Comparison of ENCODE assay signal across 26 cellular contexts in genomic region chr10:110480387-110480786, GRCh38.
"Had no signal": no experiment of that assay in that cellular context is flagged by ENCODE, and none has a peak within 500 bp of the region (broad histone marks: within the 10 kb centered on the region; RNA-seq: fewer than 3 reads in every experiment).

No MANE protein-coding gene starts in this region.

- H3K36me3 Mint-ChIP-seq: activated naive CD4-positive, alpha-beta T cell treated with anti-CD3 and anti-CD28 coated beads, Interleukin-2, amount 50 U/mL, for 72 hours; naive thymus-derived CD8-positive, alpha-beta T cell had no signal

- H3K4me3 Mint-ChIP-seq: activated CD4-positive, alpha-beta memory T cell treated with anti-CD3 and anti-CD28 coated beads, Interleukin-2, amount 10 ng/mL, durations not matched to agents 7 days and 5 days; activated CD4-positive, alpha-beta T cell treated with anti-CD3 and anti-CD28 coated beads, Interleukin-2, amount 10 ng/mL, durations not matched to agents 7 days and 5 days; activated CD8-positive, alpha-beta memory T cell treated with anti-CD3 and anti-CD28 coated beads, Interleukin-2, amount 10 ng/mL, durations not matched to agents 7 days and 5 days; naive thymus-derived CD8-positive, alpha-beta T cell; neural crest cell; stimulated activated naive B cell treated with anti-CD40 and anti-IgM and Interleukin-4, amounts not matched to agents 10 μg/mL and 1 μg/mL and 100 μg/mL, for 72 hours; T-helper 17 cell had no signal

- DNase-seq: activated CD4-positive, alpha-beta memory T cell treated with anti-CD3 and anti-CD28 coated beads, Interleukin-2, amount 10 ng/mL, durations not matched to agents 7 days and 5 days; activated CD4-positive, alpha-beta T cell treated with anti-CD3 and anti-CD28 coated beads for 1 hour; activated CD4-positive, alpha-beta T cell treated with anti-CD3 and anti-CD28 coated beads, Interleukin-2, amount 10 ng/mL, durations not matched to agents 7 days and 5 days; activated CD8-positive, alpha-beta memory T cell treated with anti-CD3 and anti-CD28 coated beads, Interleukin-2, amount 10 ng/mL, durations not matched to agents 7 days and 5 days; activated naive CD4-positive, alpha-beta T cell; activated T-cell treated with anti-CD3 and anti-CD28 coated beads, Interleukin-2, amount 50 U/mL, for 48 hours; central memory CD4-positive, alpha-beta T cell; esophagus squamous epithelium; foreskin melanocyte; left lung; lower lobe of right lung; mesenchymal stem cell; naive thymus-derived CD8-positive, alpha-beta T cell; right cardiac atrium; stimulated activated CD4-positive, alpha-beta T cell treated with anti-CD3 and anti-CD28 coated beads, Interleukin-15, amount 100 ng/mL, for 24 hours; stimulated activated CD4-positive, alpha-beta T cell treated with anti-CD3 and anti-CD28 coated beads, Interleukin-2, amount 100 ng/mL, for 24 hours; stimulated activated naive B cell treated with anti-CD40 and anti-IgM and Interleukin-4, amounts not matched to agents 10 μg/mL and 1 μg/mL and 100 μg/mL, for 72 hours; stomach; T-helper 17 cell; T1000; thyroid gland; upper lobe of right lung had no signal

- H3K27me3 ChIP-seq: breast epithelium, esophagus squamous epithelium, left lung, thyroid gland, upper lobe of right lung had no signal

- H3K9me3 Mint-ChIP-seq: activated CD4-positive, alpha-beta memory T cell treated with anti-CD3 and anti-CD28 coated beads, Interleukin-2, amount 10 ng/mL, durations not matched to agents 7 days and 5 days; activated CD4-positive, alpha-beta T cell treated with anti-CD3 and anti-CD28 coated beads, Interleukin-2, amount 10 ng/mL, durations not matched to agents 7 days and 5 days; activated naive CD4-positive, alpha-beta T cell treated with anti-CD3 and anti-CD28 coated beads, Interleukin-2, amount 50 U/mL, for 72 hours; naive thymus-derived CD8-positive, alpha-beta T cell; neural crest cell had no signal

- H3K36me3 ChIP-seq: breast epithelium, esophagus squamous epithelium, left lung, lower lobe of right lung, stomach, thyroid gland, upper lobe of right lung had no signal

- H3K9me3 ChIP-seq: breast epithelium, esophagus squamous epithelium, left lung, lower lobe of right lung, stomach, thyroid gland, upper lobe of right lung had no signal

- H3K4me1 Mint-ChIP-seq: activated CD4-positive, alpha-beta T cell treated with anti-CD3 and anti-CD28 coated beads, Interleukin-2, amount 10 ng/mL, durations not matched to agents 7 days and 5 days had no signal

- H3K27ac ChIP-seq: breast epithelium, epithelial cell of prostate, esophagus squamous epithelium, left lung, lower lobe of right lung, stomach, thyroid gland, upper lobe of right lung had no signal

- H3K27me3 Mint-ChIP-seq: T-helper 17 cell had no signal

- H3K4me1 ChIP-seq: breast epithelium, left lung, lower lobe of right lung, stomach, thyroid gland, upper lobe of right lung had no signal

- ATAC-seq: activated CD8-positive, alpha-beta memory T cell treated with anti-CD3 and anti-CD28 coated beads, Interleukin-2, amount 10 ng/mL, durations not matched to agents 7 days and 5 days; activated naive CD4-positive, alpha-beta T cell treated with anti-CD3 and anti-CD28 coated beads, Interleukin-2, amount 50 U/mL, for 72 hours; left lung; lower lobe of right lung; naive thymus-derived CD8-positive, alpha-beta T cell; right cardiac atrium; stimulated activated naive B cell treated with anti-CD40 and anti-IgM and Interleukin-4, amounts not matched to agents 10 μg/mL and 1 μg/mL and 100 μg/mL, for 72 hours; T-helper 17 cell; upper lobe of right lung had no signal

- H3K4me3 ChIP-seq: breast epithelium, esophagus squamous epithelium, left lung, lower lobe of right lung, stomach, thyroid gland, upper lobe of right lung had no signal

- H3K27ac Mint-ChIP-seq: activated CD4-positive, alpha-beta memory T cell treated with anti-CD3 and anti-CD28 coated beads, Interleukin-2, amount 10 ng/mL, durations not matched to agents 7 days and 5 days; activated CD4-positive, alpha-beta T cell treated with anti-CD3 and anti-CD28 coated beads, Interleukin-2, amount 10 ng/mL, durations not matched to agents 7 days and 5 days; activated CD8-positive, alpha-beta memory T cell treated with anti-CD3 and anti-CD28 coated beads, Interleukin-2, amount 10 ng/mL, durations not matched to agents 7 days and 5 days; activated naive CD4-positive, alpha-beta T cell treated with anti-CD3 and anti-CD28 coated beads, Interleukin-2, amount 50 U/mL, for 72 hours; stimulated activated naive B cell treated with anti-CD40 and anti-IgM and Interleukin-4, amounts not matched to agents 10 μg/mL and 1 μg/mL and 100 μg/mL, for 72 hours; T-helper 17 cell had no signal
